Comparison of ENCODE assay signal across 8 cellular contexts in the genomic region with DNA sequence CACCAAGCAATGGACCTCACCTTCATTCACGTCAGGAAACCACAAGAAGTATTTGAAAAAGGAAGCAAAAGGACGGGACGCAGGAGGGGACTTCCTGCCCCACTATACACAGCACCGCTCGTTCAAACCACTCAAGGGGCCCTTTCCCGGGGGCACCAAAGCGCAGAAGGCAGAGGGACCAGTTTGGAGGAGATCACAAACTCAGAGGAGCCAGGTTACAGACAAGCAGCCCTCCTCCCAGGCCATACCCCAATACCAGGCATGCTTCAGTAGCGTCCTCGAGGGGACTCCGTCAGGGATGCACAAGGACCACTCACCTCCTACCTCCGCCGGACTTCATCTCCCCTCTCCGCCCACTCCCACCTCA. TPM values are rescaled to one million over a fixed set of nuclear protein-coding genes. Genes with fewer than 3 reads are reported as not detected.
DNase-seq lines count a peak whose midpoint lies in the region; ATAC-seq and TF ChIP-seq lines count a peak whose summit lies in the region.

No MANE protein-coding gene starts in this region.

- peak overlapping the region; percentile 55 for H3K9ac ChIP-seq in KMS-11

- peak overlapping the region; percentile 76 for H2AFZ ChIP-seq in KMS-11 (ENCODE audit: low read depth)

- no peaks in the 10 kb centered on the region for H3K27me3 ChIP-seq in CD4-positive, CD25-positive, alpha-beta regulatory T cell (ENCODE audit: control insufficient read depth, insufficient read depth, low read length)
- no peaks in the 10 kb centered on the region for H3K27me3 ChIP-seq in KMS-11 (ENCODE audit: insufficient read depth, low read depth)
- no peaks in the 10 kb centered on the region for H3K27me3 ChIP-seq in left ventricle myocardium inferior (ENCODE audit: low read depth)

- no peaks in the 10 kb centered on the region for H3K27me3 Mint-ChIP-seq in CD4-positive, CD25-positive, alpha-beta regulatory T cell

- H3K4me3 Mint-ChIP-seq in CD4-positive, CD25-positive, alpha-beta regulatory T cell: peak overlapping the region; percentile 97 to 99 (median 98)

- intact Hi-C loops in left ventricle myocardium inferior (cut with micrococcal nuclease): no loop called here

- peak overlapping the region; percentile 70 for H3K4me2 ChIP-seq in KMS-11

- TF ChIP-seq CTCF in KMS-11 (conservative IDR thresholded peaks at IDR 0.05; ENCODE audit: low read depth, low read length) (no peak), left ventricle myocardium inferior (IDR thresholded peaks at IDR 0.05; ENCODE audit: borderline replicate concordance) (no peak)

- ATAC-seq in CD4-positive, CD25-positive, alpha-beta regulatory T cell (ENCODE audit: low read depth in 2 of 2): peak; percentile 1
- ATAC-seq in GM19438 (IDR thresholded peaks at IDR 0.05; ENCODE audit: low read depth, unreplicated experiment): peak; percentile 18

- H3K4me1 Mint-ChIP-seq in CD4-positive, CD25-positive, alpha-beta regulatory T cell: peaks cover 4 to 78% (median 46%) of the 10 kb centered on the region in 4 donors

- H3K36me3 Mint-ChIP-seq in CD4-positive, CD25-positive, alpha-beta regulatory T cell: peaks cover 8% of the 10 kb centered on the region

- 0 out of 2 replicates have a peak, but pooled peaks cover 7% of the 10 kb centered on the region for H4K20me1 ChIP-seq in KMS-11 (ENCODE audit: insufficient read depth)

- H3K36me3 ChIP-seq in CD4-positive, CD25-positive, alpha-beta regulatory T cell (ENCODE audit: control insufficient read depth, insufficient read depth, low read length): peaks cover 26% of the 10 kb centered on the region
- H3K36me3 ChIP-seq in KMS-11 (ENCODE audit: insufficient read depth) (no peaks in the 10 kb centered on the region; the same call in 1 of the 2 replicates), left ventricle myocardium inferior (peaks cover 35% of the 10 kb centered on the region)

- no peaks in the 10 kb centered on the region for H3K9me3 Mint-ChIP-seq in CD4-positive, CD25-positive, alpha-beta regulatory T cell

- H3K27ac Mint-ChIP-seq in CD4-positive, CD25-positive, alpha-beta regulatory T cell: peak overlapping the region; percentile 97 to 99 (median 98)

- H3K9me3 ChIP-seq in CD4-positive, CD25-positive, alpha-beta regulatory T cell (ENCODE audit: control insufficient read depth in 2 of 2, low read length in 2 of 2): no peaks in the 10 kb centered on the region
- no peaks in the 10 kb centered on the region for H3K9me3 ChIP-seq in left ventricle myocardium inferior (replicated peaks)

- peak; percentile 29 to 78 (median 57) for DNase-seq in CD4-positive, CD25-positive, alpha-beta regulatory T cell
- peak; percentile 30 for DNase-seq in activated effector memory CD4-positive, alpha-beta T cell treated with Interleukin-2 at 50 U/mL for 16 hours
- no peak for DNase-seq in left ventricle myocardium inferior
- no peak for DNase-seq in 8988T
- no peak for DNase-seq in amniotic stem cell (lab: John Stamatoyannopoulos, UW)

- peaks cover 52% of the 10 kb centered on the region for H3K79me2 ChIP-seq in KMS-11 (ENCODE audit: insufficient read depth, low read depth)

- H3K4me1 ChIP-seq in CD4-positive, CD25-positive, alpha-beta regulatory T cell (ENCODE audit: control insufficient read depth, insufficient read depth, low read length, poor library complexity, severe bottlenecking): peaks cover 44% of the 10 kb centered on the region
- H3K4me1 ChIP-seq in KMS-11 (ENCODE audit: low read depth, poor library complexity, severe bottlenecking) (peaks cover 39% of the 10 kb centered on the region), left ventricle myocardium inferior (peaks cover 85% of the 10 kb centered on the region)

- peak overlapping the region; percentile 97 for H3K4me3 ChIP-seq in CD4-positive, CD25-positive, alpha-beta regulatory T cell (ENCODE audit: low read depth, low read length)
- H3K4me3 ChIP-seq in KMS-11 (IDR thresholded peaks at IDR 0.05; ENCODE audit: insufficient read depth, low read depth, low read length) (peak overlapping the region; percentile 99), left ventricle myocardium inferior (peak overlapping the region; percentile 98), skin epidermis (peak overlapping the region; percentile 77 to 98 (median 90))

- peak overlapping the region; percentile 94 for H3K27ac ChIP-seq in CD4-positive, CD25-positive, alpha-beta regulatory T cell (ENCODE audit: insufficient read depth, low read length, poor library complexity, severe bottlenecking)
- H3K27ac ChIP-seq in KMS-11: peak overlapping the region; percentile 38
- peak overlapping the region; percentile 98 for H3K27ac ChIP-seq in left ventricle myocardium inferior (replicated peaks)
- H3K27ac ChIP-seq in skin epidermis: peak overlapping the region; percentile 46 to 99 (median 93)

RNA-seq across cellular contexts. Expression of gene CRTC2, which starts 0.7 kb away (rescaled TPM):
- 145 TPM for total RNA-seq in CD4-positive, CD25-positive, alpha-beta regulatory T cell
- 10 to 100 TPM; 13.6 to 32.6 (median 26.0) TPM for polyA plus RNA-seq in CD4-positive, CD25-positive, alpha-beta regulatory T cell
- total RNA-seq in left ventricle myocardium inferior: 19.7 TPM

RNA-seq across cellular contexts. Expression of gene SLC39A1, which starts 5.6 kb away (rescaled TPM):
- 15.8 TPM for total RNA-seq in CD4-positive, CD25-positive, alpha-beta regulatory T cell
- polyA plus RNA-seq in CD4-positive, CD25-positive, alpha-beta regulatory T cell: 10 to 100 TPM; 30.4 to 42.1 (median 35.8) TPM
- total RNA-seq in left ventricle myocardium inferior: 39.8 TPM

RNA-seq across cellular contexts. Expression of gene CREB3L4, which starts 10.0 kb away (rescaled TPM):
- total RNA-seq in CD4-positive, CD25-positive, alpha-beta regulatory T cell: 2.5 TPM
- 1 to 10 TPM in 3 of 4 donors, under 1 TPM in 1; 0.90 to 5.4 (median 3.3) TPM for polyA plus RNA-seq in CD4-positive, CD25-positive, alpha-beta regulatory T cell
- total RNA-seq in left ventricle myocardium inferior: 4.8 TPM

RNA-seq across cellular contexts. Expression of gene DENND4B, which starts 11.2 kb away (rescaled TPM):
- total RNA-seq in CD4-positive, CD25-positive, alpha-beta regulatory T cell: 133 TPM
- 10 to 100 TPM; 11.2 to 21.2 (median 13.6) TPM for polyA plus RNA-seq in CD4-positive, CD25-positive, alpha-beta regulatory T cell
- 44.6 TPM for total RNA-seq in left ventricle myocardium inferior

RNA-seq across cellular contexts. Expression of gene JTB, which starts 19.7 kb away (rescaled TPM):
- 93.8 TPM for total RNA-seq in CD4-positive, CD25-positive, alpha-beta regulatory T cell
- polyA plus RNA-seq in CD4-positive, CD25-positive, alpha-beta regulatory T cell: 100 to 1,000 TPM; 334 to 378 (median 356) TPM
- total RNA-seq in left ventricle myocardium inferior: 75.8 TPM

Comparison
In these comparisons a context has a peak if more than half of its experiments do, and no peak if none do; other contexts are left out.
1. DNase-seq: peak in CD4-positive, CD25-positive, alpha-beta regulatory T cell (3 of 3) and activated effector memory CD4-positive, alpha-beta T cell treated with Interleukin-2 at 50 U/mL for 16 hours (single experiment); none in left ventricle myocardium inferior (single experiment), 8988T (single experiment) and amniotic stem cell (single experiment).
2. H3K27ac ChIP-seq: peak in every context shown above with its lines; median percentile 98 in left ventricle myocardium inferior; 94 in CD4-positive, CD25-positive, alpha-beta regulatory T cell; 93 in skin epidermis; 38 in KMS-11.
3. Peak in every context shown above with its lines, with median percentiles within 50 percentile points of each other: H3K4me3 ChIP-seq.